ENCODE assay signal across 21 cellular contexts in genomic region chr10:11773777-11774441, GRCh38.
"Had no signal": no experiment of that assay in that cellular context is flagged by ENCODE, and none has a peak within 500 bp of the region (broad histone marks: within the 10 kb centered on the region; RNA-seq: fewer than 3 reads in every experiment).

No MANE protein-coding gene starts in this region.

- H3K9me3 ChIP-seq: colonic mucosa, heart right ventricle, left lung, lower lobe of right lung, pancreas, thoracic aorta had no signal

- H3K36me3 Mint-ChIP-seq: natural killer cell treated with Interleukin-12 subunit alpha and Interleukin-12 subunit beta and Interleukin-15 and Interleukin-18, amount 100 ng/mL, for 72 hours; stimulated activated memory B cell treated with anti-CD40 and anti-IgM and Interleukin-4, amounts not matched to agents 10 μg/mL and 1 μg/mL and 100 μg/mL, for 72 hours had no signal

- ATAC-seq: heart right ventricle; left lung; lower lobe of right lung; pancreas; right cardiac atrium; stimulated activated memory B cell treated with anti-CD40 and anti-IgM and Interleukin-4, amounts not matched to agents 10 μg/mL and 1 μg/mL and 100 μg/mL, for 72 hours; stimulated activated naive CD8-positive, alpha-beta T cell treated with anti-CD3 and anti-CD28 coated beads, Interleukin-15, amount 100 ng/mL, for 72 hours had no signal

- H3K36me3 ChIP-seq: colonic mucosa, heart right ventricle, left lung, lower lobe of right lung, pancreas, thoracic aorta had no signal

- H3K27me3 ChIP-seq: colonic mucosa, left lung, pancreas had no signal

- H3K4me3 Mint-ChIP-seq: memory B cell; natural killer cell treated with Interleukin-12 subunit alpha and Interleukin-12 subunit beta and Interleukin-15 and Interleukin-18, amount 100 ng/mL, for 72 hours; stimulated activated memory B cell treated with anti-CD40 and anti-IgM and Interleukin-4, amounts not matched to agents 10 μg/mL and 1 μg/mL and 100 μg/mL, for 72 hours; stimulated activated naive CD8-positive, alpha-beta T cell treated with anti-CD3 and anti-CD28 coated beads, Interleukin-15, amount 100 ng/mL, for 72 hours had no signal

- H3K27me3 Mint-ChIP-seq: progenitor cell of endocrine pancreas; stimulated activated memory B cell treated with anti-CD40 and anti-IgM and Interleukin-4, amounts not matched to agents 10 μg/mL and 1 μg/mL and 100 μg/mL, for 72 hours; stimulated activated naive CD8-positive, alpha-beta T cell treated with anti-CD3 and anti-CD28 coated beads, Interleukin-15, amount 100 ng/mL, for 72 hours had no signal

- H3K27ac Mint-ChIP-seq: memory B cell; natural killer cell treated with Interleukin-12 subunit alpha and Interleukin-12 subunit beta and Interleukin-15 and Interleukin-18, amount 100 ng/mL, for 72 hours; progenitor cell of endocrine pancreas; stimulated activated memory B cell treated with anti-CD40 and anti-IgM and Interleukin-4, amounts not matched to agents 10 μg/mL and 1 μg/mL and 100 μg/mL, for 72 hours; stimulated activated naive CD8-positive, alpha-beta T cell treated with anti-CD3 and anti-CD28 coated beads, Interleukin-15, amount 100 ng/mL, for 72 hours had no signal

- H3K9me3 Mint-ChIP-seq: natural killer cell treated with Interleukin-12 subunit alpha and Interleukin-12 subunit beta and Interleukin-15 and Interleukin-18, amount 100 ng/mL, for 72 hours; stimulated activated naive CD8-positive, alpha-beta T cell treated with anti-CD3 and anti-CD28 coated beads, Interleukin-15, amount 100 ng/mL, for 72 hours had no signal

- H3K27ac ChIP-seq: colonic mucosa, heart right ventricle, left lung, lower lobe of right lung, pancreas, thoracic aorta had no signal

- H3K4me3 ChIP-seq: colonic mucosa, heart right ventricle, left lung, lower lobe of right lung, pancreas, thoracic aorta had no signal

- H3K4me1 ChIP-seq: colonic mucosa, heart right ventricle, left lung, lower lobe of right lung, pancreas had no signal

- H3K4me1 Mint-ChIP-seq: memory B cell; stimulated activated memory B cell treated with anti-CD40 and anti-IgM and Interleukin-4, amounts not matched to agents 10 μg/mL and 1 μg/mL and 100 μg/mL, for 72 hours; stimulated activated naive CD8-positive, alpha-beta T cell treated with anti-CD3 and anti-CD28 coated beads, Interleukin-15, amount 100 ng/mL, for 72 hours had no signal

- DNase-seq: colonic mucosa; dermis blood vessel endothelial cell; heart right ventricle; islet precursor cell; left lung; lower lobe of right lung; midbrain; occipital lobe; pancreas; right cardiac atrium; stimulated activated CD4-positive, alpha-beta T cell treated with anti-CD3 and anti-CD28 coated beads, Interleukin-15, amount 100 ng/mL, for 24 hours; stimulated activated CD4-positive, alpha-beta T cell treated with anti-CD3 and anti-CD28 coated beads, Interleukin-1b, Interleukin-23, amount 100 ng/mL, for 48 hours; stimulated activated CD4-positive, alpha-beta T cell treated with anti-CD3 and anti-CD28 coated beads, Interleukin-4, amount 100 ng/mL, for 24 hours; stimulated activated naive CD8-positive, alpha-beta T cell treated with anti-CD3 and anti-CD28 coated beads, Interleukin-15, amount 100 ng/mL, for 72 hours; substantia nigra; trophoblast cell had no signal
